ENCODE assay signal across 2 cellular contexts in genomic region chr2:144424559-144425240, GRCh38.
TF ChIP-seq lines count a peak whose summit lies in the region.

No MANE protein-coding gene starts in this region.

TF ChIP-seq in GM23338, 12 proteins besides CTCF, POLR2A, EP300 and RAD21 (continued from another document):
- TF ChIP-seq ETS1 (IDR thresholded peaks at IDR 0.05), result no peak
- no peak for TF ChIP-seq CREB1 (CRISPR knock-in tag; IDR thresholded peaks at IDR 0.05; ENCODE audit: low read depth)
- no peak for TF ChIP-seq NANOG (IDR thresholded peaks at IDR 0.05; ENCODE audit: borderline replicate concordance)
- no peak for TF ChIP-seq STAT1 (IDR thresholded peaks at IDR 0.05; ENCODE audit: unreplicated experiment)
- TF ChIP-seq POLR2AphosphoS5 (IDR thresholded peaks at IDR 0.05; ENCODE audit: low read depth), result no peak
- TF ChIP-seq ZNF114 (CRISPR knock-in tag; IDR thresholded peaks at IDR 0.05), result no peak
- TF ChIP-seq EZH2phosphoT487 (IDR thresholded peaks at IDR 0.05; ENCODE audit: unreplicated experiment), result no peak
- no peak for TF ChIP-seq REST (IDR thresholded peaks at IDR 0.05; ENCODE audit: unreplicated experiment)
- TF ChIP-seq EZH2 (IDR thresholded peaks at IDR 0.05; ENCODE audit: low read depth, unreplicated experiment), result no peak
- TF ChIP-seq ZNF462 (CRISPR knock-in tag; IDR thresholded peaks at IDR 0.05), result no peak
- TF ChIP-seq ZNF331 (CRISPR knock-in tag; IDR thresholded peaks at IDR 0.05; ENCODE audit: low read depth), result no peak

TF ChIP-seq in H1, 55 proteins besides CTCF, POLR2A, EP300 and RAD21 (continued from another document):
- TF ChIP-seq YY1 (IDR thresholded peaks at IDR 0.05; ENCODE audit: low read depth, low read length) (no peak), BCL11A (IDR thresholded peaks at IDR 0.05; ENCODE audit: low read depth in 2 of 2, low read length in 2 of 2) (no peak), JUND (IDR thresholded peaks at IDR 0.05; ENCODE audit: low read length) (no peak), CHD1 (IDR thresholded peaks at IDR 0.05; ENCODE audit: low read depth, low read length) (no peak), PHF8 (conservative IDR thresholded peaks at IDR 0.05; ENCODE audit: low read depth, low read length) (no peak), NRF1 (IDR thresholded peaks at IDR 0.05; ENCODE audit: low read depth, low read length) (no peak), HDAC6 (IDR thresholded peaks at IDR 0.05; ENCODE audit: low read depth, low read length) (no peak), TAF7 (optimal IDR thresholded peaks at IDR 0.05; ENCODE audit: borderline replicate concordance, low read depth, low read length) (no peak), POU5F1 (IDR thresholded peaks at IDR 0.05; ENCODE audit: low read depth, low read length) (no peak), SP4 (IDR thresholded peaks at IDR 0.05; ENCODE audit: low read length) (no peak), SP1 (IDR thresholded peaks at IDR 0.05; ENCODE audit: low read depth, low read length) (no peak), CHD7 (IDR thresholded peaks at IDR 0.05; ENCODE audit: insufficient replicate concordance, low read length) (no peak)
